In genomic region chr1:27321813-27322568, GRCh38 we compare ENCODE assay signal across 1 cellular context.
TF ChIP-seq lines count a peak whose summit lies in the region.

TMEM222 (plus strand) TSS chr1:27322163; CDS start chr1:27322198, 35 bp downstream.

TF ChIP-seq in K562, 482 proteins besides CTCF, POLR2A, EP300 and RAD21 (continued from another document and continues in another):
- TF ChIP-seq, protein P1, sequence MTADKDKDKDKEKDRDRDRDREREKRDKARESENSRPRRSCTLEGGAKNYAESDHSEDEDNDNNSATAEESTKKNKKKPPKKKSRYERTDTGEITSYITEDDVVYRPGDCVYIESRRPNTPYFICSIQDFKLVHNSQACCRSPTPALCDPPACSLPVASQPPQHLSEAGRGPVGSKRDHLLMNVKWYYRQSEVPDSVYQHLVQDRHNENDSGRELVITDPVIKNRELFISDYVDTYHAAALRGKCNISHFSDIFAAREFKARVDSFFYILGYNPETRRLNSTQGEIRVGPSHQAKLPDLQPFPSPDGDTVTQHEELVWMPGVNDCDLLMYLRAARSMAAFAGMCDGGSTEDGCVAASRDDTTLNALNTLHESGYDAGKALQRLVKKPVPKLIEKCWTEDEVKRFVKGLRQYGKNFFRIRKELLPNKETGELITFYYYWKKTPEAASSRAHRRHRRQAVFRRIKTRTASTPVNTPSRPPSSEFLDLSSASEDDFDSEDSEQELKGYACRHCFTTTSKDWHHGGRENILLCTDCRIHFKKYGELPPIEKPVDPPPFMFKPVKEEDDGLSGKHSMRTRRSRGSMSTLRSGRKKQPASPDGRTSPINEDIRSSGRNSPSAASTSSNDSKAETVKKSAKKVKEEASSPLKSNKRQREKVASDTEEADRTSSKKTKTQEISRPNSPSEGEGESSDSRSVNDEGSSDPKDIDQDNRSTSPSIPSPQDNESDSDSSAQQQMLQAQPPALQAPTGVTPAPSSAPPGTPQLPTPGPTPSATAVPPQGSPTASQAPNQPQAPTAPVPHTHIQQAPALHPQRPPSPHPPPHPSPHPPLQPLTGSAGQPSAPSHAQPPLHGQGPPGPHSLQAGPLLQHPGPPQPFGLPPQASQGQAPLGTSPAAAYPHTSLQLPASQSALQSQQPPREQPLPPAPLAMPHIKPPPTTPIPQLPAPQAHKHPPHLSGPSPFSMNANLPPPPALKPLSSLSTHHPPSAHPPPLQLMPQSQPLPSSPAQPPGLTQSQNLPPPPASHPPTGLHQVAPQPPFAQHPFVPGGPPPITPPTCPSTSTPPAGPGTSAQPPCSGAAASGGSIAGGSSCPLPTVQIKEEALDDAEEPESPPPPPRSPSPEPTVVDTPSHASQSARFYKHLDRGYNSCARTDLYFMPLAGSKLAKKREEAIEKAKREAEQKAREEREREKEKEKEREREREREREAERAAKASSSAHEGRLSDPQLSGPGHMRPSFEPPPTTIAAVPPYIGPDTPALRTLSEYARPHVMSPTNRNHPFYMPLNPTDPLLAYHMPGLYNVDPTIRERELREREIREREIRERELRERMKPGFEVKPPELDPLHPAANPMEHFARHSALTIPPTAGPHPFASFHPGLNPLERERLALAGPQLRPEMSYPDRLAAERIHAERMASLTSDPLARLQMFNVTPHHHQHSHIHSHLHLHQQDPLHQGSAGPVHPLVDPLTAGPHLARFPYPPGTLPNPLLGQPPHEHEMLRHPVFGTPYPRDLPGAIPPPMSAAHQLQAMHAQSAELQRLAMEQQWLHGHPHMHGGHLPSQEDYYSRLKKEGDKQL (CRISPR knock-in tag; IDR thresholded peaks at IDR 0.05; ENCODE audit: borderline replicate concordance) = no peak
- peak; percentile 26; the same call in 1 of the 2 replicates for TF ChIP-seq SMC3 (conservative IDR thresholded peaks at IDR 0.05; ENCODE audit: insufficient read depth, low read depth, low read length)
- TF ChIP-seq PCBP1 (IDR thresholded peaks at IDR 0.05; ENCODE audit: low read depth, low read length, poor library complexity, severe bottlenecking) = peak; percentile 74
- no peak for TF ChIP-seq ZNF140 (CRISPR knock-in tag; IDR thresholded peaks at IDR 0.05)
- TF ChIP-seq ZZZ3 (IDR thresholded peaks at IDR 0.05) = 0 out of 2 replicates have a peak, but pooled peaks have one; percentile 86
- TF ChIP-seq FOSL1 (tag; conservative IDR thresholded peaks at IDR 0.05) = no peak; the same call in 1 of the 2 replicates
- no peak for TF ChIP-seq WHSC1 (IDR thresholded peaks at IDR 0.05; ENCODE audit: low read length)
- TF ChIP-seq ZC3H11A (IDR thresholded peaks at IDR 0.05; ENCODE audit: low read depth, low read length) = peak; percentile 88
- peak; percentile 92 for TF ChIP-seq CCNT2 (IDR thresholded peaks at IDR 0.05; ENCODE audit: borderline replicate concordance, extremely low read depth, insufficient read length, low read depth, low read length)
- TF ChIP-seq GATAD2A (IDR thresholded peaks at IDR 0.05) = peak; percentile 68; the same call in 1 of the 2 replicates
- no peak for TF ChIP-seq ZNF75A (CRISPR knock-in tag; IDR thresholded peaks at IDR 0.05)
- TF ChIP-seq NR2C2 (CRISPR knock-in tag; IDR thresholded peaks at IDR 0.05) = peak; percentile 87
- peak; percentile 95 for TF ChIP-seq NR2C2 (tag; IDR thresholded peaks at IDR 0.05)
- TF ChIP-seq DIDO1 (tag; IDR thresholded peaks at IDR 0.05; ENCODE audit: low read depth) = peak; percentile 96
- TF ChIP-seq, protein P2, sequence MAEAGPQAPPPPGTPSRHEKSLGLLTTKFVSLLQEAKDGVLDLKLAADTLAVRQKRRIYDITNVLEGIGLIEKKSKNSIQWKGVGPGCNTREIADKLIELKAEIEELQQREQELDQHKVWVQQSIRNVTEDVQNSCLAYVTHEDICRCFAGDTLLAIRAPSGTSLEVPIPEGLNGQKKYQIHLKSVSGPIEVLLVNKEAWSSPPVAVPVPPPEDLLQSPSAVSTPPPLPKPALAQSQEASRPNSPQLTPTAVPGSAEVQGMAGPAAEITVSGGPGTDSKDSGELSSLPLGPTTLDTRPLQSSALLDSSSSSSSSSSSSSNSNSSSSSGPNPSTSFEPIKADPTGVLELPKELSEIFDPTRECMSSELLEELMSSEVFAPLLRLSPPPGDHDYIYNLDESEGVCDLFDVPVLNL (CRISPR knock-in tag; IDR thresholded peaks at IDR 0.05; ENCODE audit: low read depth) = peak; percentile 75; the same call in 1 of the 2 replicates
- no peak for TF ChIP-seq ZC3H8 (IDR thresholded peaks at IDR 0.05)
- TF ChIP-seq ZNF197 (CRISPR knock-in tag; IDR thresholded peaks at IDR 0.05; ENCODE audit: low read depth) = 0 out of 2 replicates have a peak, but pooled peaks have one; percentile 26
- no peak for TF ChIP-seq NCOA2 (IDR thresholded peaks at IDR 0.05; ENCODE audit: partially characterized antibody in 2 of 2)
- TF ChIP-seq NONO (IDR thresholded peaks at IDR 0.05; ENCODE audit: low read depth in 2 of 2, low read length in 1 of 2) = peak; percentile 33 to 85; a peak in 2 of 4 replicates
- TF ChIP-seq HMGXB4 (CRISPR knock-in tag; IDR thresholded peaks at IDR 0.05) = peak; percentile 80; the same call in 1 of the 2 replicates
- TF ChIP-seq ASH1L (IDR thresholded peaks at IDR 0.05; ENCODE audit: borderline replicate concordance, low read depth, partially characterized antibody) = peak; percentile 64
- TF ChIP-seq PHB2 (IDR thresholded peaks at IDR 0.05; ENCODE audit: low read depth) = no peak
- peak; percentile 100 for TF ChIP-seq GABPA (tag; conservative IDR thresholded peaks at IDR 0.05; ENCODE audit: low read depth)
- no peak for TF ChIP-seq ZNF277 (CRISPR knock-in tag; IDR thresholded peaks at IDR 0.05; ENCODE audit: borderline replicate concordance)
- no peak; the same call in 1 of the 2 replicates for TF ChIP-seq GABPB2 (CRISPR knock-in tag; conservative IDR thresholded peaks at IDR 0.05)
- TF ChIP-seq, protein P3, sequence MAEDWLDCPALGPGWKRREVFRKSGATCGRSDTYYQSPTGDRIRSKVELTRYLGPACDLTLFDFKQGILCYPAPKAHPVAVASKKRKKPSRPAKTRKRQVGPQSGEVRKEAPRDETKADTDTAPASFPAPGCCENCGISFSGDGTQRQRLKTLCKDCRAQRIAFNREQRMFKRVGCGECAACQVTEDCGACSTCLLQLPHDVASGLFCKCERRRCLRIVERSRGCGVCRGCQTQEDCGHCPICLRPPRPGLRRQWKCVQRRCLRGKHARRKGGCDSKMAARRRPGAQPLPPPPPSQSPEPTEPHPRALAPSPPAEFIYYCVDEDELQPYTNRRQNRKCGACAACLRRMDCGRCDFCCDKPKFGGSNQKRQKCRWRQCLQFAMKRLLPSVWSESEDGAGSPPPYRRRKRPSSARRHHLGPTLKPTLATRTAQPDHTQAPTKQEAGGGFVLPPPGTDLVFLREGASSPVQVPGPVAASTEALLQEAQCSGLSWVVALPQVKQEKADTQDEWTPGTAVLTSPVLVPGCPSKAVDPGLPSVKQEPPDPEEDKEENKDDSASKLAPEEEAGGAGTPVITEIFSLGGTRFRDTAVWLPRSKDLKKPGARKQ (CRISPR knock-in tag; IDR thresholded peaks at IDR 0.05) = no peak
- TF ChIP-seq SAFB (IDR thresholded peaks at IDR 0.05; ENCODE audit: borderline replicate concordance, low read depth, low read length) = 0 out of 2 replicates have a peak, but pooled peaks have one; percentile 11
- TF ChIP-seq PREB (CRISPR knock-in tag; IDR thresholded peaks at IDR 0.05) = peak; percentile 78; the same call in 1 of the 2 replicates
- TF ChIP-seq ZNF696 (CRISPR knock-in tag; conservative IDR thresholded peaks at IDR 0.05) = no peak
- TF ChIP-seq TFAP4 (CRISPR knock-in tag; IDR thresholded peaks at IDR 0.05; ENCODE audit: borderline replicate concordance) = peak; percentile 92
- TF ChIP-seq, protein P4, sequence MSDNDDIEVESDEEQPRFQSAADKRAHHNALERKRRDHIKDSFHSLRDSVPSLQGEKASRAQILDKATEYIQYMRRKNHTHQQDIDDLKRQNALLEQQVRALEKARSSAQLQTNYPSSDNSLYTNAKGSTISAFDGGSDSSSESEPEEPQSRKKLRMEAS (CRISPR knock-in tag; IDR thresholded peaks at IDR 0.05) = peak; percentile 100
- no peak for TF ChIP-seq MCM3 (IDR thresholded peaks at IDR 0.05)
- no peak for TF ChIP-seq NFATC3 (IDR thresholded peaks at IDR 0.05)
- TF ChIP-seq ZNF584 (CRISPR knock-in tag; IDR thresholded peaks at IDR 0.05; ENCODE audit: low read depth) = no peak
- peak; percentile 95 for TF ChIP-seq GTF2E2 (tag; IDR thresholded peaks at IDR 0.05)
- TF ChIP-seq, protein P5, sequence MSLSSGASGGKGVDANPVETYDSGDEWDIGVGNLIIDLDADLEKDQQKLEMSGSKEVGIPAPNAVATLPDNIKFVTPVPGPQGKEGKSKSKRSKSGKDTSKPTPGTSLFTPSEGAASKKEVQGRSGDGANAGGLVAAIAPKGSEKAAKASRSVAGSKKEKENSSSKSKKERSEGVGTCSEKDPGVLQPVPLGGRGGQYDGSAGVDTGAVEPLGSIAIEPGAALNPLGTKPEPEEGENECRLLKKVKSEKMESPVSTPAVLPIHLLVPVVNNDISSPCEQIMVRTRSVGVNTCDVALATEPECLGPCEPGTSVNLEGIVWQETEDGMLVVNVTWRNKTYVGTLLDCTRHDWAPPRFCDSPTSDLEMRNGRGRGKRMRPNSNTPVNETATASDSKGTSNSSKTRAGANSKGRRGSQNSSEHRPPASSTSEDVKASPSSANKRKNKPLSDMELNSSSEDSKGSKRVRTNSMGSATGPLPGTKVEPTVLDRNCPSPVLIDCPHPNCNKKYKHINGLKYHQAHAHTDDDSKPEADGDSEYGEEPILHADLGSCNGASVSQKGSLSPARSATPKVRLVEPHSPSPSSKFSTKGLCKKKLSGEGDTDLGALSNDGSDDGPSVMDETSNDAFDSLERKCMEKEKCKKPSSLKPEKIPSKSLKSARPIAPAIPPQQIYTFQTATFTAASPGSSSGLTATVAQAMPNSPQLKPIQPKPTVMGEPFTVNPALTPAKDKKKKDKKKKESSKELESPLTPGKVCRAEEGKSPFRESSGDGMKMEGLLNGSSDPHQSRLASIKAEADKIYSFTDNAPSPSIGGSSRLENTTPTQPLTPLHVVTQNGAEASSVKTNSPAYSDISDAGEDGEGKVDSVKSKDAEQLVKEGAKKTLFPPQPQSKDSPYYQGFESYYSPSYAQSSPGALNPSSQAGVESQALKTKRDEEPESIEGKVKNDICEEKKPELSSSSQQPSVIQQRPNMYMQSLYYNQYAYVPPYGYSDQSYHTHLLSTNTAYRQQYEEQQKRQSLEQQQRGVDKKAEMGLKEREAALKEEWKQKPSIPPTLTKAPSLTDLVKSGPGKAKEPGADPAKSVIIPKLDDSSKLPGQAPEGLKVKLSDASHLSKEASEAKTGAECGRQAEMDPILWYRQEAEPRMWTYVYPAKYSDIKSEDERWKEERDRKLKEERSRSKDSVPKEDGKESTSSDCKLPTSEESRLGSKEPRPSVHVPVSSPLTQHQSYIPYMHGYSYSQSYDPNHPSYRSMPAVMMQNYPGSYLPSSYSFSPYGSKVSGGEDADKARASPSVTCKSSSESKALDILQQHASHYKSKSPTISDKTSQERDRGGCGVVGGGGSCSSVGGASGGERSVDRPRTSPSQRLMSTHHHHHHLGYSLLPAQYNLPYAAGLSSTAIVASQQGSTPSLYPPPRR (CRISPR knock-in tag; IDR thresholded peaks at IDR 0.05; ENCODE audit: borderline replicate concordance) = no peak
- no peak for TF ChIP-seq U2AF2 (optimal IDR thresholded peaks at IDR 0.05; ENCODE audit: low read depth, low read length)
- peak; percentile 65 for TF ChIP-seq RFX1 (IDR thresholded peaks at IDR 0.05)
